17 cellular contexts compared by ENCODE assay signal in genomic region chr9:136223871-136224640, GRCh38. TPM values are rescaled to one million over a fixed set of nuclear protein-coding genes. Genes with fewer than 3 reads are reported as not detected.
A peak's percentile ranks its signal among the peaks of the same experiment; 100 is the strongest.
DNase-seq lines count a peak whose midpoint lies in the region; ATAC-seq and TF ChIP-seq lines count a peak whose summit lies in the region.
"Had no signal": no experiment of that assay in that cellular context is flagged by ENCODE, and none has a peak within 500 bp of the region (broad histone marks: within the 10 kb centered on the region; RNA-seq: fewer than 3 reads in every experiment).

No MANE protein-coding gene starts in this region.

- TF ChIP-seq CTCF in Loucy (conservative IDR thresholded peaks at IDR 0.05; ENCODE audit: low read length): no peak

- peaks cover 22% of the 10 kb centered on the region for H4K20me1 ChIP-seq in Loucy (ENCODE audit: insufficient read depth, low read length, poor library complexity, severe bottlenecking)

- peaks cover 0 to 12% of the 10 kb centered on the region in 2 donors for H3K36me3 Mint-ChIP-seq in activated T-cell treated with anti-CD3 and anti-CD28 coated beads, Interleukin-2, amount 50 U/mL, for 72 hours (ENCODE audit: insufficient read depth in 2 of 2)
- H3K36me3 Mint-ChIP-seq in activated T-cell treated with anti-CD3 and anti-CD28 coated beads, Interleukin-2, amount 50 U/mL, for 24 hours (ENCODE audit: low read depth): peaks cover 90% of the 10 kb centered on the region
- H3K36me3 Mint-ChIP-seq in activated CD4-positive, alpha-beta memory T cell treated with anti-CD3 and anti-CD28 coated beads, Interleukin-2, amount 10 ng/mL, durations not matched to agents 7 days and 5 days (ENCODE audit: low read depth): peaks cover 28% of the 10 kb centered on the region
- H3K36me3 Mint-ChIP-seq in stimulated activated memory B cell treated with anti-CD40 and anti-IgM and Interleukin-4, amounts not matched to agents 10 μg/mL and 1 μg/mL and 100 μg/mL, for 72 hours: peaks cover 69% of the 10 kb centered on the region
- peaks cover 19% of the 10 kb centered on the region for H3K36me3 Mint-ChIP-seq in T-helper 2 cell treated with Interferon-gamma antibody and Interleukin-4, amounts not matched to agents 5 μg/mL and 100 μg/mL, for 36 hours (ENCODE audit: low read depth)

- H3K9me3 ChIP-seq in Loucy (ENCODE audit: insufficient read depth, low read depth, low read length): no peaks in the 10 kb centered on the region

- H3K9ac ChIP-seq in Loucy (ENCODE audit: low read depth, low read length, poor library complexity, severe bottlenecking): peak overlapping the region; percentile 22

- H2AFZ ChIP-seq in Loucy (ENCODE audit: low read length): no peak overlapping the region

- H3K4me3 Mint-ChIP-seq in activated T-cell treated with anti-CD3 and anti-CD28 coated beads, Interleukin-2, amount 50 U/mL, for 72 hours: peak overlapping the region in 1 of 2 donors; percentile 31
- no peak overlapping the region for H3K4me3 Mint-ChIP-seq in activated T-cell treated with anti-CD3 and anti-CD28 coated beads, Interleukin-2, amount 50 U/mL, for 24 hours
- H3K4me3 Mint-ChIP-seq in activated CD4-positive, alpha-beta memory T cell treated with anti-CD3 and anti-CD28 coated beads, Interleukin-2, amount 10 ng/mL, durations not matched to agents 7 days and 5 days: no peak overlapping the region
- no peak overlapping the region for H3K4me3 Mint-ChIP-seq in stimulated activated memory B cell treated with anti-CD40 and anti-IgM and Interleukin-4, amounts not matched to agents 10 μg/mL and 1 μg/mL and 100 μg/mL, for 72 hours
- H3K4me3 Mint-ChIP-seq in T-helper 2 cell treated with Interferon-gamma antibody and Interleukin-4, amounts not matched to agents 5 μg/mL and 100 μg/mL, for 36 hours: no peak overlapping the region

- no peak overlapping the region for H3K4me3 ChIP-seq in Loucy (ENCODE audit: low read length, poor library complexity, severe bottlenecking)

- POLR2A ChIA-PET in activated CD4-positive, alpha-beta memory T cell treated with anti-CD3 and anti-CD28 coated beads, Interleukin-2, amount 10 ng/mL, durations not matched to agents 7 days and 5 days (lab: Charles Lee): no interaction called here

- no peaks in the 10 kb centered on the region for H3K27me3 Mint-ChIP-seq in activated T-cell treated with anti-CD3 and anti-CD28 coated beads, Interleukin-2, amount 50 U/mL, for 72 hours (ENCODE audit: low read depth)
- no peaks in the 10 kb centered on the region for H3K27me3 Mint-ChIP-seq in activated T-cell treated with anti-CD3 and anti-CD28 coated beads, Interleukin-2, amount 50 U/mL, for 24 hours
- H3K27me3 Mint-ChIP-seq in activated CD4-positive, alpha-beta memory T cell treated with anti-CD3 and anti-CD28 coated beads, Interleukin-2, amount 10 ng/mL, durations not matched to agents 7 days and 5 days: no peaks in the 10 kb centered on the region
- no peaks in the 10 kb centered on the region for H3K27me3 Mint-ChIP-seq in stimulated activated memory B cell treated with anti-CD40 and anti-IgM and Interleukin-4, amounts not matched to agents 10 μg/mL and 1 μg/mL and 100 μg/mL, for 72 hours
- H3K27me3 Mint-ChIP-seq in T-helper 2 cell treated with Interferon-gamma antibody and Interleukin-4, amounts not matched to agents 5 μg/mL and 100 μg/mL, for 36 hours (ENCODE audit: low read depth): no peaks in the 10 kb centered on the region
- H3K27me3 Mint-ChIP-seq: CD4-positive, alpha-beta T cell had no signal

- peak overlapping the region; percentile 72 for H3K27ac Mint-ChIP-seq in activated T-cell treated with anti-CD3 and anti-CD28 coated beads, Interleukin-2, amount 50 U/mL, for 72 hours
- no peak overlapping the region for H3K27ac Mint-ChIP-seq in activated T-cell treated with anti-CD3 and anti-CD28 coated beads, Interleukin-2, amount 50 U/mL, for 24 hours
- H3K27ac Mint-ChIP-seq in activated CD4-positive, alpha-beta memory T cell treated with anti-CD3 and anti-CD28 coated beads, Interleukin-2, amount 10 ng/mL, durations not matched to agents 7 days and 5 days: peak overlapping the region; percentile 85
- peak overlapping the region; percentile 97 for H3K27ac Mint-ChIP-seq in stimulated activated memory B cell treated with anti-CD40 and anti-IgM and Interleukin-4, amounts not matched to agents 10 μg/mL and 1 μg/mL and 100 μg/mL, for 72 hours
- no peak overlapping the region for H3K27ac Mint-ChIP-seq in T-helper 2 cell treated with Interferon-gamma antibody and Interleukin-4, amounts not matched to agents 5 μg/mL and 100 μg/mL, for 36 hours

- CTCF ChIA-PET in activated CD4-positive, alpha-beta memory T cell treated with anti-CD3 and anti-CD28 coated beads, Interleukin-2, amount 10 ng/mL, durations not matched to agents 7 days and 5 days (lab: Charles Lee): interaction anchor here (0.9 to 2.0 kb wide), 4 partner anchors 8 to 134 kb away, joined by 4 read pairs; no protein-coding TSS in a partner anchor

- no peaks in the 10 kb centered on the region for H3K9me2 ChIP-seq in Loucy (replicated peaks; ENCODE audit: low read depth, low read length)

- peaks cover 35% of the 10 kb centered on the region for H3K4me1 ChIP-seq in Loucy (ENCODE audit: insufficient read depth, low read length, poor library complexity, severe bottlenecking)

- no peak for ATAC-seq in activated T-cell treated with anti-CD3 and anti-CD28 coated beads, Interleukin-2, amount 50 U/mL, for 72 hours (replicated peaks in 1 of 2)
- no peak for ATAC-seq in stimulated activated memory B cell treated with anti-CD40 and anti-IgM and Interleukin-4, amounts not matched to agents 10 μg/mL and 1 μg/mL and 100 μg/mL, for 72 hours
- ATAC-seq: HepG2 had no signal

- H3K4me1 Mint-ChIP-seq in activated T-cell treated with anti-CD3 and anti-CD28 coated beads, Interleukin-2, amount 50 U/mL, for 72 hours (ENCODE audit: low read depth): peaks cover 29% of the 10 kb centered on the region
- H3K4me1 Mint-ChIP-seq in activated T-cell treated with anti-CD3 and anti-CD28 coated beads, Interleukin-2, amount 50 U/mL, for 24 hours (ENCODE audit: low read depth): peaks cover 42% of the 10 kb centered on the region
- peaks cover 40% of the 10 kb centered on the region for H3K4me1 Mint-ChIP-seq in activated CD4-positive, alpha-beta memory T cell treated with anti-CD3 and anti-CD28 coated beads, Interleukin-2, amount 10 ng/mL, durations not matched to agents 7 days and 5 days
- H3K4me1 Mint-ChIP-seq in stimulated activated memory B cell treated with anti-CD40 and anti-IgM and Interleukin-4, amounts not matched to agents 10 μg/mL and 1 μg/mL and 100 μg/mL, for 72 hours: peaks cover 69% of the 10 kb centered on the region
- peaks cover 4% of the 10 kb centered on the region for H3K4me1 Mint-ChIP-seq in T-helper 2 cell treated with Interferon-gamma antibody and Interleukin-4, amounts not matched to agents 5 μg/mL and 100 μg/mL, for 36 hours (ENCODE audit: low read depth)

- H3K9me3 Mint-ChIP-seq in activated T-cell treated with anti-CD3 and anti-CD28 coated beads, Interleukin-2, amount 50 U/mL, for 72 hours: no peaks in the 10 kb centered on the region
- H3K9me3 Mint-ChIP-seq in activated T-cell treated with anti-CD3 and anti-CD28 coated beads, Interleukin-2, amount 50 U/mL, for 24 hours: no peaks in the 10 kb centered on the region
- H3K9me3 Mint-ChIP-seq in activated CD4-positive, alpha-beta memory T cell treated with anti-CD3 and anti-CD28 coated beads, Interleukin-2, amount 10 ng/mL, durations not matched to agents 7 days and 5 days: no peaks in the 10 kb centered on the region
- H3K9me3 Mint-ChIP-seq in stimulated activated memory B cell treated with anti-CD40 and anti-IgM and Interleukin-4, amounts not matched to agents 10 μg/mL and 1 μg/mL and 100 μg/mL, for 72 hours: no peaks in the 10 kb centered on the region
- H3K9me3 Mint-ChIP-seq in T-helper 2 cell treated with Interferon-gamma antibody and Interleukin-4, amounts not matched to agents 5 μg/mL and 100 μg/mL, for 36 hours: no peaks in the 10 kb centered on the region
- H3K9me3 Mint-ChIP-seq: CD4-positive, alpha-beta T cell had no signal

- no peak for DNase-seq in activated T-cell treated with anti-CD3 and anti-CD28 coated beads, Interleukin-2, amount 50 U/mL, for 72 hours
- no peak for DNase-seq in activated T-cell treated with anti-CD3 and anti-CD28 coated beads, Interleukin-2, amount 50 U/mL, for 24 hours
- DNase-seq in activated CD4-positive, alpha-beta memory T cell treated with anti-CD3 and anti-CD28 coated beads, Interleukin-2, amount 10 ng/mL, durations not matched to agents 7 days and 5 days: no peak
- DNase-seq in NCI-H2171 treated with DMSO at 0.1 percent for 48 hours (lab: John Stamatoyannopoulos, UW) (no peak), NCI-H226 (no peak)
- DNase-seq in T-helper 2 cell treated with Interferon-gamma antibody and Interleukin-4, amounts not matched to agents 5 μg/mL and 100 μg/mL, for 36 hours (ENCODE audit: low spot score): no peak
- DNase-seq: CD4-positive, alpha-beta T cell; Kasumi-1; NCI-H1930; NCI-H524 treated with DMSO at 0.1 percent for 48 hours had no signal

- peaks cover 54% of the 10 kb centered on the region; the same call in 1 of the 2 replicates for H3K36me3 ChIP-seq in Loucy (ENCODE audit: insufficient read depth, low read length)

- peaks cover 81% of the 10 kb centered on the region for H3K79me2 ChIP-seq in Loucy (ENCODE audit: insufficient read depth, low read length)

- H3K4me2 ChIP-seq in Loucy (ENCODE audit: low read depth, low read length, poor library complexity, severe bottlenecking): peak overlapping the region; percentile 53

- H3F3A ChIP-seq in Loucy (ENCODE audit: low read depth): no peaks in the 10 kb centered on the region

- no peaks in the 10 kb centered on the region for H3K27me3 ChIP-seq in Loucy (ENCODE audit: insufficient read depth, low read length, poor library complexity, severe bottlenecking)

RNA-seq across cellular contexts. Expression of gene LHX3, which starts 19.1 kb away (rescaled TPM):
- under 1 TPM in 1 of 2 donors, not detected in 1; 0.17 TPM for total RNA-seq in activated T-cell treated with anti-CD3 and anti-CD28 coated beads, Interleukin-2, amount 50 U/mL, for 72 hours
- total RNA-seq in activated CD4-positive, alpha-beta memory T cell treated with anti-CD3 and anti-CD28 coated beads, Interleukin-2, amount 10 ng/mL, durations not matched to agents 7 days and 5 days: under 1 TPM in 1 of 2 experiments, not detected in 1; 0.08 TPM
- total RNA-seq: A172, Daoy, H4, HepG2, SK-MEL-5 had no signal

RNA-seq across cellular contexts. Expression of gene QSOX2, which starts 21.6 kb away (rescaled TPM):
- 10 to 100 TPM; 21.5 to 25.1 TPM for total RNA-seq in activated T-cell treated with anti-CD3 and anti-CD28 coated beads, Interleukin-2, amount 50 U/mL, for 72 hours
- 10 to 100 TPM; 12.4 to 13.4 TPM for total RNA-seq in activated CD4-positive, alpha-beta memory T cell treated with anti-CD3 and anti-CD28 coated beads, Interleukin-2, amount 10 ng/mL, durations not matched to agents 7 days and 5 days

Comparison
In these comparisons a context has a peak if more than half of its experiments do, and no peak if none do; other contexts are left out.
1. H3K27ac Mint-ChIP-seq: peak in activated T-cell treated with anti-CD3 and anti-CD28 coated beads, Interleukin-2, amount 50 U/mL, for 72 hours (single experiment), activated CD4-positive, alpha-beta memory T cell treated with anti-CD3 and anti-CD28 coated beads, Interleukin-2, amount 10 ng/mL, durations not matched to agents 7 days and 5 days (single experiment) and stimulated activated memory B cell treated with anti-CD40 and anti-IgM and Interleukin-4, amounts not matched to agents 10 μg/mL and 1 μg/mL and 100 μg/mL, for 72 hours (single experiment); none in activated T-cell treated with anti-CD3 and anti-CD28 coated beads, Interleukin-2, amount 50 U/mL, for 24 hours (single experiment) and T-helper 2 cell treated with Interferon-gamma antibody and Interleukin-4, amounts not matched to agents 5 μg/mL and 100 μg/mL, for 36 hours (single experiment).